ENCODE assay signal across 8 cellular contexts in genomic region chrX:149937881-149938426, GRCh38. TPM values are rescaled to one million over a fixed set of nuclear protein-coding genes. Genes with fewer than 3 reads are reported as not detected.
A peak's percentile ranks its signal among the peaks of the same experiment; 100 is the strongest.
DNase-seq lines count a peak whose midpoint lies in the region; ATAC-seq, FAIRE-seq and TF ChIP-seq lines count a peak whose summit lies in the region.

No MANE protein-coding gene starts in this region.

- TF ChIP-seq CTCF in PC-3 (conservative IDR thresholded peaks at IDR 0.05; ENCODE audit: low read depth, low read length) (no peak), breast epithelium (IDR thresholded peaks at IDR 0.05) (no peak), HepG2 (CRISPR knock-in tag; IDR thresholded peaks at IDR 0.05) (no peak), thyroid gland (IDR thresholded peaks at IDR 0.05) (no peak)

- TF ChIP-seq POLR2A in breast epithelium (IDR thresholded peaks at IDR 0.05) = no peak
- peak in 1 of 2 experiments; percentile 67; a peak in 2 of 4 replicates for TF ChIP-seq POLR2A in HepG2 (IDR thresholded peaks at IDR 0.05; ENCODE audit: insufficient read depth in 1 of 2, low read depth in 2 of 2, low read length in 2 of 2)
- no peak for TF ChIP-seq POLR2A in thyroid gland (IDR thresholded peaks at IDR 0.05)

- H3K4me2 ChIP-seq in PC-3 (ENCODE audit: low read length) (peak overlapping the region; percentile 99), HepG2 (ENCODE audit: low read depth, low read length) (peak overlapping the region; percentile 76)

- H3K4me3 ChIP-seq in PC-3 (ENCODE audit: low read length) (peak overlapping the region; percentile 90), breast epithelium (peak overlapping the region; percentile 66 to 81 (median 69)), HepG2 (replicated peaks in 1 of 3; ENCODE audit: insufficient read depth in 1 of 3, low read depth in 2 of 3, low read length in 3 of 3) (peak overlapping the region; percentile 69 to 88 (median 82); a peak in 5 of 6 replicates), thyroid gland (replicated peaks in 1 of 3) (peak overlapping the region; percentile 42 to 70 (median 51))

- H3K27ac ChIP-seq in PC-3 (ENCODE audit: low read length) (peak overlapping the region; percentile 95), breast epithelium (peak overlapping the region; percentile 92 to 98), HepG2 (ENCODE audit: extremely low read length, insufficient read depth, low read length) (peak overlapping the region; percentile 86), thyroid gland (peak overlapping the region; percentile 79 to 95 (median 85))

- no peaks in the 10 kb centered on the region for H3K36me3 ChIP-seq in PC-3 (ENCODE audit: low read depth, low read length)
- H3K36me3 ChIP-seq in breast epithelium = no peaks in the 10 kb centered on the region
- no peaks in the 10 kb centered on the region for H3K36me3 ChIP-seq in HepG2 (replicated peaks in 1 of 2; ENCODE audit: control insufficient read depth in 1 of 2, insufficient read depth in 2 of 2, low read length in 2 of 2)
- no peaks in the 10 kb centered on the region for H3K36me3 ChIP-seq in thyroid gland

- H2AFZ ChIP-seq in PC-3 (ENCODE audit: low read length) (peak overlapping the region; percentile 75), HepG2 (ENCODE audit: low read length) (no peak overlapping the region)

- WGBS in HepG2 (ENCODE audit: low lambda C conversion rate) = no CpG with 5 or more reads among the region's 46 CpGs
- 0% methylated on average over 7 of the region's 46 CpGs; no CpG with 5 or more reads in 1 of the 2 donors for WGBS in thyroid gland, 2 donors

- H3K9ac ChIP-seq in PC-3 (ENCODE audit: low read length) (peak overlapping the region; percentile 99), HepG2 (ENCODE audit: insufficient read depth, low read depth, low read length) (peak overlapping the region; percentile 87)

- intact Hi-C loops in PC-3 (cut with micrococcal nuclease) (no loop called here), breast epithelium (cut with DNase I; ENCODE audit: low total_unique reads) (no loop called here), HepG2 (cut with micrococcal nuclease; ENCODE audit: unreplicated experiment) (no loop called here), thyroid gland (cut with DNase I) (no loop called here)

- H3K9me2 ChIP-seq in PC-3 (replicated peaks; ENCODE audit: low read length) = no peaks in the 10 kb centered on the region

- FAIRE-seq in HepG2 (lab: Jason Lieb, UNC) = no peak

- no peak for TF ChIP-seq RAD21 in HepG2 (CRISPR knock-in tag; IDR thresholded peaks at IDR 0.05)

- H3K79me2 ChIP-seq in PC-3 (ENCODE audit: low read length) = peaks cover 12% of the 10 kb centered on the region
- H3K79me2 ChIP-seq in HepG2 (ENCODE audit: insufficient read depth, low read length) = peaks cover 9% of the 10 kb centered on the region

- H3K9me3 ChIP-seq in PC-3 (ENCODE audit: low read length) (no peaks in the 10 kb centered on the region), breast epithelium (no peaks in the 10 kb centered on the region), HepG2 (ENCODE audit: low read length) (no peaks in the 10 kb centered on the region), thyroid gland (no peaks in the 10 kb centered on the region)

- peak; percentile 9 for DNase-seq in activated CD4-positive, alpha-beta T cell treated with anti-CD3 and anti-CD28 coated beads for 1 hour
- no peak for DNase-seq in activated CD4-positive, alpha-beta T cell treated with anti-CD3 and anti-CD28 coated beads, Interleukin-2, amount 50 U/mL, for 4 hours
- DNase-seq in PC-3 = no peak
- peak in 1 of 2 donors; percentile 23 for DNase-seq in breast epithelium (ENCODE audit: low spot score in 2 of 2)
- DNase-seq in HepG2 (ENCODE audit: low spot score) = no peak
- peak; percentile 1 to 26 for DNase-seq in thyroid gland
- DNase-seq in epidermal melanocyte (ENCODE audit: insufficient read length, low spot score) = no peak

- no peaks in the 10 kb centered on the region for H3F3A ChIP-seq in PC-3 (ENCODE audit: low read length, unreplicated experiment)

- H4K20me1 ChIP-seq in PC-3 (ENCODE audit: low read length) (no peaks in the 10 kb centered on the region), HepG2 (ENCODE audit: insufficient read depth, low read length) (no peaks in the 10 kb centered on the region)

- POLR2A ChIA-PET in PC-3 (lab: Charles Lee; ENCODE audit: unreplicated experiment) (interaction anchor here (2.4 kb wide), 1 partner anchor 398 kb away, joined by 32 read pairs; the partner anchor contains the start of gene EOLA1), HepG2 (lab: Yijun Ruan, JAX) (interaction anchor here (2.8 to 3.4 kb wide), 2 partner anchors 398 to 755 kb away, joined by 9 to 16 read pairs; partner anchors contain the start of genes EOLA1 and MTMR1)

- ATAC-seq in PC-3 (no peak), HepG2 (peak; percentile 3), GM18520 (IDR thresholded peaks at IDR 0.05; ENCODE audit: unreplicated experiment) (no peak)

- CTCF ChIA-PET in PC-3 (lab: Charles Lee) (interaction anchor here (0.6 to 1.0 kb wide), 6 partner anchors 113 to 756 kb away, joined by 3 to 11 read pairs (median 4); partner anchors contain the start of gene MTMR1), HepG2 (lab: Yijun Ruan, JAX; ENCODE audit: low intra/inter-chr PET ratio, low total read pairs) (no interaction called here)

- TF ChIP-seq EP300 in HepG2 (IDR thresholded peaks at IDR 0.05; ENCODE audit: low read depth in 2 of 2, low read length in 2 of 2) (no peak), HepG2 (CRISPR knock-in tag; IDR thresholded peaks at IDR 0.05; ENCODE audit: borderline replicate concordance) (no peak)

- peaks cover 4% of the 10 kb centered on the region; the same call in 1 of the 2 replicates for H3K4me1 ChIP-seq in PC-3 (ENCODE audit: insufficient read depth, low read length)
- H3K4me1 ChIP-seq in breast epithelium = no peaks in the 10 kb centered on the region
- H3K4me1 ChIP-seq in HepG2 (ENCODE audit: insufficient read depth, low read length) = no peaks in the 10 kb centered on the region; the same call in 1 of the 2 replicates
- no peaks in the 10 kb centered on the region for H3K4me1 ChIP-seq in thyroid gland

- BruUV-seq in PC-3 (replicated peaks; lab: Mats Ljungman, UMichigan) = TSS peak; percentile 63
- BruUV-seq in HepG2 (replicated peaks; lab: Mats Ljungman, UMichigan) = TSS peak; percentile 79

- in situ Hi-C loops in HepG2 (cut with HindIII; ENCODE audit: extremely low pct_ligation_motif_present, low pct_unique_long_range_greater_than_20kb) = no loop called here

- H3K27me3 ChIP-seq in PC-3 (ENCODE audit: low read length) = no peaks in the 10 kb centered on the region
- no peaks in the 10 kb centered on the region for H3K27me3 ChIP-seq in breast epithelium
- H3K27me3 ChIP-seq in HepG2 (ENCODE audit: control insufficient read depth in 1 of 2, insufficient read depth in 2 of 2, low read length in 2 of 2) = no peaks in the 10 kb centered on the region; a peak in 1 of 5 replicates
- no peaks in the 10 kb centered on the region for H3K27me3 ChIP-seq in thyroid gland

RNA-seq across cellular contexts. Expression of gene EOLA2, which starts 0.3 kb away (rescaled TPM):
- 35.7 and 49.8 TPM in 2 replicates for total RNA-seq in PC-3 (2014; rRNA removed)
- 10 to 100 TPM; 21.6 to 34.7 (median 32.2) TPM for total RNA-seq in breast epithelium
- total RNA-seq in HepG2 (2016; rRNA removed; fragmentation: Illumina TruSeq; extraction: Trizol) = 22.0 and 29.0 TPM in 2 replicates
- total RNA-seq in HepG2 (2016; cell fraction: cytosol; rRNA removed; fragmentation: Illumina TruSeq; extraction: Trizol; ENCODE audit: low read depth) = 13.4 and 21.7 TPM in 2 replicates
- 20.4 and 27.4 TPM in 2 replicates for total RNA-seq in HepG2 (2016; cell fraction: insoluble cytoplasmic fraction; rRNA removed; fragmentation: Illumina TruSeq; extraction: Trizol)
- 28.1 and 36.4 TPM in 2 replicates for total RNA-seq in HepG2 (2016; cell fraction: membrane; rRNA removed; fragmentation: Illumina TruSeq; extraction: Trizol)
- total RNA-seq in HepG2 (2016; cell fraction: nucleus; rRNA removed; fragmentation: Illumina TruSeq; extraction: Trizol) = 14.2 and 19.6 TPM in 2 replicates
- 20.4 and 23.8 TPM in 2 replicates for polyA plus RNA-seq in HepG2 (2011; rRNA removed)
- 20.3 and 22.5 TPM in 2 replicates for polyA plus RNA-seq in HepG2 (2011; cell fraction: cytosol; rRNA removed)
- 38.1 and 38.2 TPM in 2 replicates for polyA plus RNA-seq in HepG2 (2011; cell fraction: nucleus; rRNA removed)
- polyA plus RNA-seq in HepG2 (2012) = 16.4 and 17.4 TPM in 2 replicates
- polyA plus RNA-seq in HepG2 (2016; cell fraction: cytosol; fragmentation: Illumina TruSeq; extraction: Trizol; ENCODE audit: low read depth) = 20.1 and 29.1 TPM in 2 replicates
- 32.3 and 36.8 TPM in 2 replicates for polyA plus RNA-seq in HepG2 (2016; cell fraction: insoluble cytoplasmic fraction; fragmentation: Illumina TruSeq; extraction: Trizol; ENCODE audit: low read depth)
- 23.6 and 37.1 TPM in 2 replicates for polyA plus RNA-seq in HepG2 (2016; cell fraction: membrane; fragmentation: Illumina TruSeq; extraction: Trizol; ENCODE audit: low read depth)
- 30.4 and 33.6 TPM in 2 replicates for polyA plus RNA-seq in HepG2 (2016; cell fraction: nucleus; fragmentation: Illumina TruSeq; extraction: Trizol; ENCODE audit: insufficient read depth, low read depth)
- polyA minus RNA-seq in HepG2 (2011; rRNA and poly(A)+ RNA removed; ENCODE audit: low replicate concordance) = 18.8 and 29.4 TPM in 2 replicates
- polyA minus RNA-seq in HepG2 (2011; cell fraction: cytosol; rRNA and poly(A)+ RNA removed) = 5.5 and 6.6 TPM in 2 replicates
- 18.6 and 19.8 TPM in 2 replicates for polyA minus RNA-seq in HepG2 (2011; cell fraction: nucleus; rRNA and poly(A)+ RNA removed)
- 10 to 100 TPM; 21.2 to 28.2 (median 25.9) TPM for total RNA-seq in thyroid gland

RNA-seq across cellular contexts. Expression of gene HSFX4, which starts 8.6 kb away (rescaled TPM):
- total RNA-seq in PC-3 (2014; rRNA removed) (not detected in 2 replicates), breast epithelium (not detected), HepG2 (2016; rRNA removed; fragmentation: Illumina TruSeq; extraction: Trizol) (not detected in 2 replicates), thyroid gland (not detected)
- not detected in 2 replicates for total RNA-seq in HepG2 (2016; cell fraction: cytosol; rRNA removed; fragmentation: Illumina TruSeq; extraction: Trizol; ENCODE audit: low read depth)
- not detected in 2 replicates for total RNA-seq in HepG2 (2016; cell fraction: insoluble cytoplasmic fraction; rRNA removed; fragmentation: Illumina TruSeq; extraction: Trizol)
- total RNA-seq in HepG2 (2016; cell fraction: membrane; rRNA removed; fragmentation: Illumina TruSeq; extraction: Trizol) = not detected in 2 replicates
- total RNA-seq in HepG2 (2016; cell fraction: nucleus; rRNA removed; fragmentation: Illumina TruSeq; extraction: Trizol) = not detected in 2 replicates
- polyA plus RNA-seq in HepG2 (2011; rRNA removed) = not detected in 2 replicates
- not detected in 2 replicates for polyA plus RNA-seq in HepG2 (2011; cell fraction: cytosol; rRNA removed)
- not detected in 2 replicates for polyA plus RNA-seq in HepG2 (2011; cell fraction: nucleus; rRNA removed)
- 0.17 TPM in 1 of 2 replicates, not detected in the other for polyA plus RNA-seq in HepG2 (2012)
- not detected in 2 replicates for polyA plus RNA-seq in HepG2 (2016; cell fraction: cytosol; fragmentation: Illumina TruSeq; extraction: Trizol; ENCODE audit: low read depth)
- not detected in 2 replicates for polyA plus RNA-seq in HepG2 (2016; cell fraction: insoluble cytoplasmic fraction; fragmentation: Illumina TruSeq; extraction: Trizol; ENCODE audit: low read depth)
- polyA plus RNA-seq in HepG2 (2016; cell fraction: membrane; fragmentation: Illumina TruSeq; extraction: Trizol; ENCODE audit: low read depth) = not detected in 2 replicates
- polyA plus RNA-seq in HepG2 (2016; cell fraction: nucleus; fragmentation: Illumina TruSeq; extraction: Trizol; ENCODE audit: insufficient read depth, low read depth) = not detected in 2 replicates
- not detected in 2 replicates for polyA minus RNA-seq in HepG2 (2011; rRNA and poly(A)+ RNA removed; ENCODE audit: low replicate concordance)
- not detected in 2 replicates for polyA minus RNA-seq in HepG2 (2011; cell fraction: cytosol; rRNA and poly(A)+ RNA removed)
- not detected in 2 replicates for polyA minus RNA-seq in HepG2 (2011; cell fraction: nucleus; rRNA and poly(A)+ RNA removed)

RNA-seq across cellular contexts. Expression of gene MAGEA8, which starts 57.0 kb away (rescaled TPM):
- total RNA-seq in PC-3 (2014; rRNA removed) = not detected in 2 replicates
- not detected for total RNA-seq in breast epithelium
- 0.11 TPM in 1 of 2 replicates, not detected in the other for total RNA-seq in HepG2 (2016; rRNA removed; fragmentation: Illumina TruSeq; extraction: Trizol)
- not detected in 2 replicates for total RNA-seq in HepG2 (2016; cell fraction: cytosol; rRNA removed; fragmentation: Illumina TruSeq; extraction: Trizol; ENCODE audit: low read depth)
- total RNA-seq in HepG2 (2016; cell fraction: insoluble cytoplasmic fraction; rRNA removed; fragmentation: Illumina TruSeq; extraction: Trizol) = 0.10 TPM in 1 of 2 replicates, not detected in the other
- total RNA-seq in HepG2 (2016; cell fraction: membrane; rRNA removed; fragmentation: Illumina TruSeq; extraction: Trizol) = not detected in 2 replicates
- not detected in 2 replicates for total RNA-seq in HepG2 (2016; cell fraction: nucleus; rRNA removed; fragmentation: Illumina TruSeq; extraction: Trizol)
- 0.07 TPM in 1 of 2 replicates, not detected in the other for polyA plus RNA-seq in HepG2 (2011; rRNA removed)
- polyA plus RNA-seq in HepG2 (2011; cell fraction: cytosol; rRNA removed) = not detected in 2 replicates
- polyA plus RNA-seq in HepG2 (2011; cell fraction: nucleus; rRNA removed) = not detected in 2 replicates
- 0.20 TPM in 1 of 2 replicates, not detected in the other for polyA plus RNA-seq in HepG2 (2012)
- polyA plus RNA-seq in HepG2 (2016; cell fraction: cytosol; fragmentation: Illumina TruSeq; extraction: Trizol; ENCODE audit: low read depth) = not detected in 2 replicates
- polyA plus RNA-seq in HepG2 (2016; cell fraction: insoluble cytoplasmic fraction; fragmentation: Illumina TruSeq; extraction: Trizol; ENCODE audit: low read depth) = not detected in 2 replicates
- polyA plus RNA-seq in HepG2 (2016; cell fraction: membrane; fragmentation: Illumina TruSeq; extraction: Trizol; ENCODE audit: low read depth) = not detected in 2 replicates
- not detected in 2 replicates for polyA plus RNA-seq in HepG2 (2016; cell fraction: nucleus; fragmentation: Illumina TruSeq; extraction: Trizol; ENCODE audit: insufficient read depth, low read depth)
- polyA minus RNA-seq in HepG2 (2011; rRNA and poly(A)+ RNA removed; ENCODE audit: low replicate concordance) = not detected in 2 replicates
- not detected in 2 replicates for polyA minus RNA-seq in HepG2 (2011; cell fraction: cytosol; rRNA and poly(A)+ RNA removed)
- not detected in 2 replicates for polyA minus RNA-seq in HepG2 (2011; cell fraction: nucleus; rRNA and poly(A)+ RNA removed)
- total RNA-seq in thyroid gland = not detected

Comparison
In these comparisons a context has a peak if more than half of its experiments do, and no peak if none do; other contexts are left out.
1. DNase-seq: peak in activated CD4-positive, alpha-beta T cell treated with anti-CD3 and anti-CD28 coated beads for 1 hour (single experiment) and thyroid gland (2 of 2); none in activated CD4-positive, alpha-beta T cell treated with anti-CD3 and anti-CD28 coated beads, Interleukin-2, amount 50 U/mL, for 4 hours (0 of 2), PC-3 (single experiment), HepG2 (single experiment) and epidermal melanocyte (single experiment).
2. Peak in every context shown above with its lines, with median percentiles within 50 percentile points of each other: H3K27ac ChIP-seq and H3K4me3 ChIP-seq.